Comparison of ENCODE assay signal across 37 cellular contexts in genomic region chr5:135631356-135631755, GRCh38. TPM values are rescaled to one million over a fixed set of nuclear protein-coding genes. Genes with fewer than 3 reads are reported as not detected.
"Had no signal": no experiment of that assay in that cellular context is flagged by ENCODE, and none has a peak within 500 bp of the region (broad histone marks: within the 10 kb centered on the region; RNA-seq: fewer than 3 reads in every experiment).

No MANE protein-coding gene starts in this region.

- H3K4me3 Mint-ChIP-seq: activated CD4-positive, alpha-beta memory T cell treated with anti-CD3 and anti-CD28 coated beads, Interleukin-2, amount 10 ng/mL, durations not matched to agents 7 days and 5 days; activated CD4-positive, alpha-beta T cell treated with anti-CD3 and anti-CD28 coated beads for 36 hours; activated CD4-positive, alpha-beta T cell treated with anti-CD3 and anti-CD28 coated beads, Interleukin-2, amount 10 ng/mL, durations not matched to agents 7 days and 5 days; activated CD8-positive, alpha-beta memory T cell treated with anti-CD3 and anti-CD28 coated beads, Interleukin-2, amount 10 ng/mL, durations not matched to agents 7 days and 5 days; activated naive CD4-positive, alpha-beta T cell treated with anti-CD3 and anti-CD28 coated beads for 36 hours; activated naive CD4-positive, alpha-beta T cell treated with anti-CD3 and anti-CD28 coated beads, Interleukin-2, amount 50 U/mL, for 24 hours; activated naive CD8-positive, alpha-beta T cell treated with anti-CD3 and anti-CD28 coated beads for 36 hours; activated naive CD8-positive, alpha-beta T cell treated with anti-CD3 and anti-CD28 coated beads, Interleukin-2, amount 50 U/mL, for 24 hours; activated T-helper 1 cell treated with anti-CD3 and anti-CD28 coated beads, Interleukin-12 subunit alpha, Interleukin-12 subunit beta, Interleukin-2, Interleukin-4 antibody, amounts not matched to agents 30 ng/mL and 10 ng/mL and 1 ng/mL, durations not matched to agents 14 hours and 24 hours and 36 hours; dendritic cell treated with granulocyte-macrophage colony-stimulating factor and Interleukin-4, amounts not matched to agents 40 ng/mL and 50 ng/mL, for 4 days had no signal

- H3K9me3 Mint-ChIP-seq: activated CD4-positive, alpha-beta memory T cell treated with anti-CD3 and anti-CD28 coated beads, Interleukin-2, amount 10 ng/mL, durations not matched to agents 7 days and 5 days; activated CD4-positive, alpha-beta T cell treated with anti-CD3 and anti-CD28 coated beads, Interleukin-2, amount 10 ng/mL, durations not matched to agents 7 days and 5 days; activated naive CD4-positive, alpha-beta T cell treated with anti-CD3 and anti-CD28 coated beads for 36 hours; activated naive CD4-positive, alpha-beta T cell treated with anti-CD3 and anti-CD28 coated beads, Interleukin-2, amount 50 U/mL, for 24 hours; activated naive CD8-positive, alpha-beta T cell treated with anti-CD3 and anti-CD28 coated beads for 36 hours; activated naive CD8-positive, alpha-beta T cell treated with anti-CD3 and anti-CD28 coated beads, Interleukin-2, amount 50 U/mL, for 24 hours; activated T-helper 1 cell treated with anti-CD3 and anti-CD28 coated beads, Interleukin-12 subunit alpha, Interleukin-12 subunit beta, Interleukin-2, Interleukin-4 antibody, amounts not matched to agents 30 ng/mL and 10 ng/mL and 1 ng/mL, durations not matched to agents 14 hours and 24 hours and 36 hours; activated T-helper 2 cell treated with anti-CD3 and anti-CD28 coated beads, Interferon-gamma antibody, Interleukin-2, Interleukin-4, amounts not matched to agents 10 μg/mL and 5 μg/mL and 100 μg/mL, durations not matched to agents 14 hours and 24 hours and 36 hours; dendritic cell treated with granulocyte-macrophage colony-stimulating factor and Interleukin-4, amounts not matched to agents 40 ng/mL and 50 ng/mL, for 4 days had no signal

- ATAC-seq: activated CD4-positive, alpha-beta T cell treated with anti-CD3 and anti-CD28 coated beads for 36 hours; activated CD8-positive, alpha-beta memory T cell treated with anti-CD3 and anti-CD28 coated beads, Interleukin-2, amount 10 ng/mL, durations not matched to agents 7 days and 5 days; activated naive CD8-positive, alpha-beta T cell treated with anti-CD3 and anti-CD28 coated beads, Interleukin-2, amount 50 U/mL, for 24 hours; body of pancreas; heart left ventricle had no signal

- H3K27me3 ChIP-seq: adrenal gland, body of pancreas, esophagus squamous epithelium had no signal

- H3K4me3 ChIP-seq: adrenal gland, body of pancreas, coronary artery, dorsolateral prefrontal cortex, esophagus squamous epithelium, heart left ventricle had no signal

- DNase-seq: activated CD4-positive, alpha-beta memory T cell treated with anti-CD3 and anti-CD28 coated beads, Interleukin-2, amount 10 ng/mL, durations not matched to agents 7 days and 5 days; activated CD4-positive, alpha-beta T cell treated with anti-CD3 and anti-CD28 coated beads for 36 hours; activated CD4-positive, alpha-beta T cell treated with anti-CD3 and anti-CD28 coated beads, Interleukin-2, amount 10 ng/mL, durations not matched to agents 7 days and 5 days; activated CD4-positive, alpha-beta T cell treated with anti-CD3 and anti-CD28 coated beads, Interleukin-2, amount 50 U/mL, for 4 hours; activated CD4-positive, CD25-positive, alpha-beta regulatory T cell; activated CD4-positive, CD25-positive, alpha-beta regulatory T cell treated with anti-CD3 and anti-CD28 coated beads, Interleukin-2, amount 50 U/mL, for 72 hours; activated CD8-positive, alpha-beta memory T cell treated with anti-CD3 and anti-CD28 coated beads, Interleukin-2, amount 50 U/mL, for 4 hours; activated effector memory CD4-positive, alpha-beta T cell treated with anti-CD3 and anti-CD28 coated beads, Interleukin-2, amount 50 U/mL, for 16 hours; activated naive CD4-positive, alpha-beta T cell treated with anti-CD3 and anti-CD28 coated beads for 36 hours; activated naive CD8-positive, alpha-beta T cell treated with anti-CD3 and anti-CD28 coated beads for 36 hours; activated naive CD8-positive, alpha-beta T cell treated with anti-CD3 and anti-CD28 coated beads, Interleukin-2, amount 50 U/mL, for 24 hours; activated T-cell treated with anti-CD3 and anti-CD28 coated beads, Interleukin-2, amount 50 U/mL, for 1 hour; activated T-cell treated with anti-CD3 and anti-CD28 coated beads, Interleukin-2, amount 50 U/mL, for 48 hours; adrenal gland; amygdala; aorta; body of pancreas; caudate nucleus; cerebellar nuclear complex; dorsolateral prefrontal cortex; effector memory CD4-positive, alpha-beta T cell; erythroblast; esophagus squamous epithelium; foreskin melanocyte; glutamatergic neuron; heart left ventricle; T-helper 2 cell had no signal

- H3K27ac Mint-ChIP-seq: activated CD4-positive, alpha-beta memory T cell treated with anti-CD3 and anti-CD28 coated beads, Interleukin-2, amount 10 ng/mL, durations not matched to agents 7 days and 5 days; activated CD4-positive, alpha-beta T cell treated with anti-CD3 and anti-CD28 coated beads for 36 hours; activated CD4-positive, alpha-beta T cell treated with anti-CD3 and anti-CD28 coated beads, Interleukin-2, amount 10 ng/mL, durations not matched to agents 7 days and 5 days; activated CD8-positive, alpha-beta memory T cell treated with anti-CD3 and anti-CD28 coated beads, Interleukin-2, amount 10 ng/mL, durations not matched to agents 7 days and 5 days; activated naive CD4-positive, alpha-beta T cell treated with anti-CD3 and anti-CD28 coated beads for 36 hours; activated naive CD4-positive, alpha-beta T cell treated with anti-CD3 and anti-CD28 coated beads, Interleukin-2, amount 50 U/mL, for 24 hours; activated naive CD8-positive, alpha-beta T cell treated with anti-CD3 and anti-CD28 coated beads for 36 hours; activated naive CD8-positive, alpha-beta T cell treated with anti-CD3 and anti-CD28 coated beads, Interleukin-2, amount 50 U/mL, for 24 hours; activated T-helper 1 cell treated with anti-CD3 and anti-CD28 coated beads, Interleukin-12 subunit alpha, Interleukin-12 subunit beta, Interleukin-2, Interleukin-4 antibody, amounts not matched to agents 30 ng/mL and 10 ng/mL and 1 ng/mL, durations not matched to agents 14 hours and 24 hours and 36 hours; activated T-helper 2 cell treated with anti-CD3 and anti-CD28 coated beads, Interferon-gamma antibody, Interleukin-2, Interleukin-4, amounts not matched to agents 10 μg/mL and 5 μg/mL and 100 μg/mL, durations not matched to agents 14 hours and 24 hours and 36 hours; dendritic cell treated with granulocyte-macrophage colony-stimulating factor and Interleukin-4, amounts not matched to agents 40 ng/mL and 50 ng/mL, for 4 days had no signal

- H3K27ac ChIP-seq: adrenal gland, body of pancreas, coronary artery, dorsolateral prefrontal cortex, esophagus squamous epithelium, heart left ventricle had no signal

- H3K36me3 Mint-ChIP-seq: activated CD8-positive, alpha-beta memory T cell treated with anti-CD3 and anti-CD28 coated beads, Interleukin-2, amount 10 ng/mL, durations not matched to agents 7 days and 5 days; activated naive CD4-positive, alpha-beta T cell treated with anti-CD3 and anti-CD28 coated beads, Interleukin-2, amount 50 U/mL, for 24 hours; activated naive CD8-positive, alpha-beta T cell treated with anti-CD3 and anti-CD28 coated beads for 36 hours had no signal

- H3K9me3 ChIP-seq: adrenal gland, body of pancreas, esophagus squamous epithelium, heart left ventricle had no signal

- H3K4me1 ChIP-seq: adrenal gland, body of pancreas, esophagus squamous epithelium, heart left ventricle had no signal

- H3K4me1 Mint-ChIP-seq: activated CD4-positive, alpha-beta memory T cell treated with anti-CD3 and anti-CD28 coated beads, Interleukin-2, amount 10 ng/mL, durations not matched to agents 7 days and 5 days; activated CD4-positive, alpha-beta T cell treated with anti-CD3 and anti-CD28 coated beads for 36 hours; activated CD4-positive, alpha-beta T cell treated with anti-CD3 and anti-CD28 coated beads, Interleukin-2, amount 10 ng/mL, durations not matched to agents 7 days and 5 days; activated CD8-positive, alpha-beta memory T cell treated with anti-CD3 and anti-CD28 coated beads, Interleukin-2, amount 10 ng/mL, durations not matched to agents 7 days and 5 days; activated naive CD4-positive, alpha-beta T cell treated with anti-CD3 and anti-CD28 coated beads, Interleukin-2, amount 50 U/mL, for 24 hours; activated naive CD8-positive, alpha-beta T cell treated with anti-CD3 and anti-CD28 coated beads for 36 hours; activated naive CD8-positive, alpha-beta T cell treated with anti-CD3 and anti-CD28 coated beads, Interleukin-2, amount 50 U/mL, for 24 hours had no signal

- H3K36me3 ChIP-seq: adrenal gland, esophagus squamous epithelium, heart left ventricle had no signal

RNA-seq across cellular contexts. Expression of gene CXCL14, which starts 52.6 kb away (rescaled TPM):
- total RNA-seq: activated CD4-positive, alpha-beta memory T cell treated with anti-CD3 and anti-CD28 coated beads, Interleukin-2, amount 10 ng/mL, durations not matched to agents 7 days and 5 days; activated CD4-positive, alpha-beta T cell treated with anti-CD3 and anti-CD28 coated beads for 36 hours; activated CD4-positive, alpha-beta T cell treated with anti-CD3 and anti-CD28 coated beads, Interleukin-2, amount 10 ng/mL, durations not matched to agents 7 days and 5 days; activated CD8-positive, alpha-beta memory T cell treated with anti-CD3 and anti-CD28 coated beads for 36 hours; activated CD8-positive, alpha-beta memory T cell treated with anti-CD3 and anti-CD28 coated beads, Interleukin-2, amount 10 ng/mL, durations not matched to agents 7 days and 5 days; activated naive CD4-positive, alpha-beta T cell treated with anti-CD3 and anti-CD28 coated beads for 36 hours; activated naive CD8-positive, alpha-beta T cell treated with anti-CD3 and anti-CD28 coated beads for 36 hours; activated T-helper 1 cell treated with anti-CD3 and anti-CD28 coated beads, Interleukin-12 subunit alpha, Interleukin-12 subunit beta, Interleukin-2, Interleukin-4 antibody, amounts not matched to agents 30 ng/mL and 10 ng/mL and 1 ng/mL, durations not matched to agents 14 hours and 24 hours and 36 hours; activated T-helper 2 cell treated with anti-CD3 and anti-CD28 coated beads, Interferon-gamma antibody, Interleukin-2, Interleukin-4, amounts not matched to agents 10 μg/mL and 5 μg/mL and 100 μg/mL, durations not matched to agents 14 hours and 24 hours and 36 hours; fibroblast of villous mesenchyme; T-helper 1 cell treated with Interleukin-12 subunit alpha and Interleukin-12 subunit beta and Interleukin-4 antibody, amounts not matched to agents 30 ng/mL and 1 ng/mL, for 36 hours had no signal
- polyA plus RNA-seq: fibroblast of lung had no signal
